ENCODE assay signal across 16 cellular contexts in the genomic region with DNA sequence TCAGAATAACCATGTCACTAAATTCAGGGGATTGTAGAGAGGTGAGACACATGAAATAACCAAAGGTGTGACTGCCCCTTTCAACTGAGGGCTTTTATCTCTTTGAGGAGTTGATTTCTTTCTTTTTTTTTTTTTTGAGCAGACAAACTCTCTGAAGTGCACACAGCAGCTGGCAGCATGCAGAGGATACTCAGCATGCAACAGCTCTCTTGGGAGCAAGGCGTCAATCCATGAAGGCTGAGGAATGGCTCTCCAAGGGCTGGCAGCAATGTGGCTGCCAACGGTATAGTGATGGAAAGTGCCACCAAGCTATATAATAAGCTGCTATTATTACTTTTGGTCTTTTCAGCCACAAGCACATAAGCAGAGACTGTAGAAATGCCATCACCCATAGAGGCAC.
DNase-seq lines count a peak whose midpoint lies in the region; ATAC-seq lines count a peak whose summit lies in the region.
"Had no signal": no experiment of that assay in that cellular context is flagged by ENCODE, and none has a peak within 500 bp of the region (broad histone marks: within the 10 kb centered on the region; RNA-seq: fewer than 3 reads in every experiment).

No MANE protein-coding gene starts in this region.

- no peak overlapping the region for H4K8ac ChIP-seq in mesenchymal stem cell (ENCODE audit: low read length)

- no peak overlapping the region for H3K4me2 ChIP-seq in mesenchymal stem cell (ENCODE audit: low read length, poor library complexity, severe bottlenecking)
- H3K4me2 ChIP-seq: BLaER1 treated with 17β-estradiol and CSF1 and Interleukin-3, amounts not matched to agents 10 nM and 100 nM had no signal

- H3K18ac ChIP-seq in mesenchymal stem cell (ENCODE audit: low read depth in 1 of 2, low read length in 2 of 2), result no peak overlapping the region

- no peak overlapping the region for H3K9ac ChIP-seq in mesenchymal stem cell (ENCODE audit: low read length)
- H3K9ac ChIP-seq: BLaER1 treated with 17β-estradiol and CSF1 and Interleukin-3, amounts not matched to agents 10 nM and 100 nM had no signal

- no peaks in the 10 kb centered on the region for H3K27me3 ChIP-seq in mesenchymal stem cell (ENCODE audit: control insufficient read depth in 1 of 2, insufficient read depth in 1 of 2, low read length in 2 of 2)
- H3K27me3 ChIP-seq: BLaER1 treated with 17β-estradiol and CSF1 and Interleukin-3, amounts not matched to agents 10 nM and 100 nM; SJSA1 had no signal

- H3K79me1 ChIP-seq in mesenchymal stem cell (replicated peaks; ENCODE audit: low read length, poor library complexity, severe bottlenecking), result no peaks in the 10 kb centered on the region

- ATAC-seq in GM18517 (IDR thresholded peaks at IDR 0.05; ENCODE audit: unreplicated experiment), result no peak
- ATAC-seq: PC-3 had no signal

- no peak overlapping the region for H3K14ac ChIP-seq in mesenchymal stem cell (ENCODE audit: low read length in 2 of 2)

- no peak overlapping the region for H2BK120ac ChIP-seq in mesenchymal stem cell (ENCODE audit: low read depth, low read length)

- WGBS in mesenchymal stem cell, result 86% methylated on average over 2 of the region's 2 CpGs

- peak overlapping the region; percentile 37 for H2AK5ac ChIP-seq in mesenchymal stem cell (ENCODE audit: low read length, severe bottlenecking)

- H3K9me3 ChIP-seq in mesenchymal stem cell (ENCODE audit: control insufficient read depth, low read length), result no peaks in the 10 kb centered on the region
- H3K9me3 ChIP-seq: BLaER1 treated with 17β-estradiol and CSF1 and Interleukin-3, amounts not matched to agents 10 nM and 100 nM; SJSA1 had no signal

- H3K4me1 ChIP-seq in mesenchymal stem cell (ENCODE audit: control insufficient read depth, insufficient read depth, low read depth, low read length), result peaks cover 9% of the 10 kb centered on the region

- no peak overlapping the region for H2BK5ac ChIP-seq in mesenchymal stem cell (ENCODE audit: low read depth, low read length, poor library complexity, severe bottlenecking)

- H3K4me3 ChIP-seq in mesenchymal stem cell (ENCODE audit: insufficient read depth in 1 of 2, low read depth in 1 of 2, low read length in 2 of 2), result no peak overlapping the region
- H3K4me3 ChIP-seq: BLaER1 treated with 17β-estradiol and CSF1 and Interleukin-3, amounts not matched to agents 10 nM and 100 nM; SJSA1 had no signal

- no peak overlapping the region for H3K23ac ChIP-seq in mesenchymal stem cell (ENCODE audit: low read length in 2 of 2)

- no peak overlapping the region for H4K91ac ChIP-seq in mesenchymal stem cell (ENCODE audit: low read length)

- DNase-seq in NCI-H1092 treated with DMSO at 0.1 percent for 48 hours (lab: John Stamatoyannopoulos, UW), result peak; percentile 17
- no peak for DNase-seq in NCI-H1092 (lab: John Stamatoyannopoulos, UW)
- DNase-seq in D341Med (ENCODE audit: low spot score), result peak; percentile 53
- peak; percentile 79 for DNase-seq in NCI-H2171 treated with DMSO at 0.1 percent for 48 hours (lab: John Stamatoyannopoulos, UW)
- DNase-seq in mesenchymal stem cell, result no peak
- no peak for DNase-seq in activated naive CD4-positive, alpha-beta T cell treated with Interleukin-2 at 50 U/mL for 16 hours
- DNase-seq in Kasumi-1 (lab: John Stamatoyannopoulos, UW), result no peak
- DNase-seq: CD8-positive, alpha-beta memory T cell; EL; HFFc6; NCI-H2081 treated with DMSO at 0.1 percent for 48 hours; PC-3; SW 1271 had no signal

- no peak overlapping the region for H3K4ac ChIP-seq in mesenchymal stem cell (ENCODE audit: low read depth in 1 of 2, low read length in 2 of 2)

- no peak overlapping the region for H2BK15ac ChIP-seq in mesenchymal stem cell (ENCODE audit: low read depth, poor library complexity, severe bottlenecking)

- H3K36me3 ChIP-seq in mesenchymal stem cell (ENCODE audit: control insufficient read depth in 1 of 2, insufficient read depth in 2 of 2, low read depth in 1 of 2, low read length in 2 of 2), result no peaks in the 10 kb centered on the region
- H3K36me3 ChIP-seq: BLaER1 treated with 17β-estradiol and CSF1 and Interleukin-3, amounts not matched to agents 10 nM and 100 nM; SJSA1 had no signal

- no peak overlapping the region for H3K27ac ChIP-seq in mesenchymal stem cell (ENCODE audit: low read length, poor library complexity, severe bottlenecking)
- H3K27ac ChIP-seq: BLaER1 treated with 17β-estradiol and CSF1 and Interleukin-3, amounts not matched to agents 10 nM and 100 nM; SJSA1 had no signal

- no peak overlapping the region for H2AFZ ChIP-seq in mesenchymal stem cell (ENCODE audit: low read depth, low read length)

- no peak overlapping the region for H2BK12ac ChIP-seq in mesenchymal stem cell (ENCODE audit: low read length in 2 of 2)

Comparison
In these comparisons a context has a peak if more than half of its experiments do, and no peak if none do; other contexts are left out.
1. DNase-seq: peak in NCI-H1092 treated with DMSO at 0.1 percent for 48 hours (single experiment), D341Med (single experiment) and NCI-H2171 treated with DMSO at 0.1 percent for 48 hours (single experiment); none in NCI-H1092 (single experiment), mesenchymal stem cell (single experiment), activated naive CD4-positive, alpha-beta T cell treated with Interleukin-2 at 50 U/mL for 16 hours (single experiment) and Kasumi-1 (0 of 2).